Comparison of ENCODE assay signal across 1 cellular context in genomic region chr19:16076958-16077611, GRCh38.
A peak's percentile ranks its signal among the peaks of the same experiment; 100 is the strongest.
TF ChIP-seq lines count a peak whose summit lies in the region.

No MANE protein-coding gene starts in this region.

TF ChIP-seq in K562, 482 proteins besides CTCF, POLR2A, EP300 and RAD21 (continued from another document and continues in another):
- TF ChIP-seq ZNF609 (CRISPR knock-in tag; IDR thresholded peaks at IDR 0.05; ENCODE audit: borderline replicate concordance) (0 out of 2 replicates have a peak, but pooled peaks have one; percentile 74), ZBTB40 (IDR thresholded peaks at IDR 0.05) (no peak), ZBTB40 (CRISPR knock-in tag; IDR thresholded peaks at IDR 0.05) (no peak), KAT2B (IDR thresholded peaks at IDR 0.05; ENCODE audit: low read depth, low read length) (no peak), TAL1 (IDR thresholded peaks at IDR 0.05) (no peak), DEAF1 (CRISPR knock-in tag; IDR thresholded peaks at IDR 0.05) (no peak), ZNF512 (tag; IDR thresholded peaks at IDR 0.05) (no peak), CHAMP1 (IDR thresholded peaks at IDR 0.05) (no peak), ZNF778 (CRISPR knock-in tag; IDR thresholded peaks at IDR 0.05) (no peak), PYGO2 (tag; IDR thresholded peaks at IDR 0.05) (no peak), ZNF395 (CRISPR knock-in tag; IDR thresholded peaks at IDR 0.05) (0 out of 2 replicates have a peak, but pooled peaks have one; percentile 7), ZNF431 (CRISPR knock-in tag; IDR thresholded peaks at IDR 0.05) (0 out of 2 replicates have a peak, but pooled peaks have one; percentile 7), SRSF1 (IDR thresholded peaks at IDR 0.05; ENCODE audit: low read depth, low read length) (no peak), TCF15 (CRISPR knock-in tag; IDR thresholded peaks at IDR 0.05) (no peak), ZHX1 (conservative IDR thresholded peaks at IDR 0.05; ENCODE audit: low read length) (no peak), MBD2 (IDR thresholded peaks at IDR 0.05; ENCODE audit: borderline replicate concordance, low read depth) (no peak), FOXK1 (CRISPR knock-in tag; IDR thresholded peaks at IDR 0.05; ENCODE audit: borderline replicate concordance) (no peak), HMBOX1 (IDR thresholded peaks at IDR 0.05) (no peak), ZNF785 (CRISPR knock-in tag; IDR thresholded peaks at IDR 0.05) (no peak), RB1 (IDR thresholded peaks at IDR 0.05; ENCODE audit: low read depth) (no peak), TFAP4 (CRISPR knock-in tag; IDR thresholded peaks at IDR 0.05; ENCODE audit: borderline replicate concordance) (peak; percentile 76), RBFOX2 (IDR thresholded peaks at IDR 0.05; ENCODE audit: low read depth, low read length) (peak; percentile 51), GABPB1 (CRISPR knock-in tag; IDR thresholded peaks at IDR 0.05) (peak; percentile 22), SMAD4 (CRISPR knock-in tag; conservative IDR thresholded peaks at IDR 0.05) (no peak)
